Comparison of ENCODE assay signal across 15 cellular contexts in the genomic region with DNA sequence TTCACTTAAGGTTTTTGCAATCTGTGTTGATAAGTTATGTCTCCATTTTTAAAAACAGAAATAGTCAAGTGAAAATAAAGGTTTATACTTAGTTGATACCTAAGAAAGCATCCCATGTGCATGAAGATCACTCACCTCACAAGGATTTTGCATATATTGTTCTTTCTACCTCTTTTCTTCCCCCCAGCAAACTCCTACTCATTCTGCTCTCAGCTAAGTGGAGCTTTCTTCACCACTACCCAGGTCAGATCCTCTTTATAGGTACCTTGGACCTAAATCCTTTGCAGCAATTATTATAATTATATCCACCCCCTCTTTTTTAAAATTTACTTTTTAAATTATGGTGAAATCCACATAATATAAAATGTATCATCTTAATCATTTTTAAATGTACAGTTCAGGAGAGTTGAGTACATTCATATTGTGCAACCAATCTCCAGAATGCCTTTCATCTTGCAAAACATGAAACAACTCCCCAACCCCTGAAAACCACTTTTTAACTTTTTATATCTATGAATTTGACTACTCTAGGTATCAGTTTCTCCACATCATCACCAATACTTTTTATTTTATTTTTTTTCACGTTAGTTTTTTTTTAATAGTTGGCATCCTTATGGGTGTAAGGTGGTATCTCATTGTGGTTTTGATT.
"Had no signal": no experiment of that assay in that cellular context is flagged by ENCODE, and none has a peak within 500 bp of the region (broad histone marks: within the 10 kb centered on the region; RNA-seq: fewer than 3 reads in every experiment).

No MANE protein-coding gene starts in this region.

- H3K4me1 Mint-ChIP-seq: activated CD4-positive, alpha-beta memory T cell treated with anti-CD3 and anti-CD28 coated beads, Interleukin-2, amount 10 ng/mL, durations not matched to agents 7 days and 5 days had no signal

- H3K4me3 Mint-ChIP-seq: activated CD4-positive, alpha-beta memory T cell treated with anti-CD3 and anti-CD28 coated beads, Interleukin-2, amount 10 ng/mL, durations not matched to agents 7 days and 5 days; activated naive CD4-positive, alpha-beta T cell treated with anti-CD3 and anti-CD28 coated beads, Interleukin-2, amount 10 ng/mL, durations not matched to agents 7 days and 5 days; T-cell; T-helper 2 cell treated with Interferon-gamma antibody and Interleukin-4, amounts not matched to agents 5 μg/mL and 100 μg/mL, for 36 hours had no signal

- H3K36me3 Mint-ChIP-seq: activated naive CD4-positive, alpha-beta T cell treated with anti-CD3 and anti-CD28 coated beads, Interleukin-2, amount 10 ng/mL, durations not matched to agents 7 days and 5 days; T-cell had no signal

- H3K27ac Mint-ChIP-seq: activated CD4-positive, alpha-beta memory T cell treated with anti-CD3 and anti-CD28 coated beads, Interleukin-2, amount 10 ng/mL, durations not matched to agents 7 days and 5 days; activated naive CD4-positive, alpha-beta T cell treated with anti-CD3 and anti-CD28 coated beads, Interleukin-2, amount 10 ng/mL, durations not matched to agents 7 days and 5 days; T-cell; T-helper 2 cell treated with Interferon-gamma antibody and Interleukin-4, amounts not matched to agents 5 μg/mL and 100 μg/mL, for 36 hours had no signal

- DNase-seq: activated CD4-positive, alpha-beta memory T cell treated with anti-CD3 and anti-CD28 coated beads, Interleukin-2, amount 10 ng/mL, durations not matched to agents 7 days and 5 days; activated effector memory CD4-positive, alpha-beta T cell treated with Interleukin-2 at 50 U/mL for 16 hours; activated naive CD4-positive, alpha-beta T cell treated with anti-CD3 and anti-CD28 coated beads, Interleukin-2, amount 10 ng/mL, durations not matched to agents 7 days and 5 days; amniotic stem cell; glutamatergic neuron; left cardiac atrium; mesendoderm; mucosa of descending colon; nucleus accumbens; right cardiac atrium; stimulated activated CD4-positive, alpha-beta T cell treated with anti-CD3 and anti-CD28 coated beads, Interleukin-4, amount 100 ng/mL, for 24 hours; stomach; T-cell had no signal

- H3K9me3 Mint-ChIP-seq: activated CD4-positive, alpha-beta memory T cell treated with anti-CD3 and anti-CD28 coated beads, Interleukin-2, amount 10 ng/mL, durations not matched to agents 7 days and 5 days; activated naive CD4-positive, alpha-beta T cell treated with anti-CD3 and anti-CD28 coated beads, Interleukin-2, amount 10 ng/mL, durations not matched to agents 7 days and 5 days; T-cell; T-helper 2 cell treated with Interferon-gamma antibody and Interleukin-4, amounts not matched to agents 5 μg/mL and 100 μg/mL, for 36 hours had no signal

- ATAC-seq: left cardiac atrium, mucosa of descending colon, right cardiac atrium, SK-N-SH treated with all-trans-retinoic acid at 6 μM for 48 hours, T-cell had no signal
